Comparison of ENCODE assay signal across 10 cellular contexts in genomic region chrX:107542500-107542899, GRCh38.
DNase-seq lines count a peak whose midpoint lies in the region; ATAC-seq and TF ChIP-seq lines count a peak whose summit lies in the region.
"Had no signal": no experiment of that assay in that cellular context is flagged by ENCODE, and none has a peak within 500 bp of the region (broad histone marks: within the 10 kb centered on the region; RNA-seq: fewer than 3 reads in every experiment).

No MANE protein-coding gene starts in this region.

- H3K4me3 ChIP-seq in mucosa of descending colon: no peak overlapping the region

- no peak overlapping the region for H3K27ac Mint-ChIP-seq in WTC11
- H3K27ac Mint-ChIP-seq: activated naive CD4-positive, alpha-beta T cell treated with anti-CD3 and anti-CD28 coated beads, Interleukin-2, amount 50 U/mL, for 24 hours had no signal

- TF ChIP-seq CTCF in WTC11 (IDR thresholded peaks at IDR 0.05) (no peak), mucosa of descending colon (IDR thresholded peaks at IDR 0.05) (no peak)

- peak; percentile 33 for DNase-seq in ELR (ENCODE audit: low read depth)
- peak; percentile 17 for DNase-seq in LHCN-M2 (ENCODE audit: low read depth)
- peak; percentile 14 for DNase-seq in WTC11 (ENCODE audit: low spot score)
- peak in 1 of 3 donors; percentile 7 for DNase-seq in mucosa of descending colon
- no peak for DNase-seq in activated CD4-positive, alpha-beta T cell treated with anti-CD3 and anti-CD28 coated beads for 1 hour
- no peak for DNase-seq in activated CD4-positive, alpha-beta T cell treated with anti-CD3 and anti-CD28 coated beads, Interleukin-2, amount 50 U/mL, for 1 hour
- DNase-seq: kidney glomerular epithelial cell had no signal

- H3K4me1 ChIP-seq in mucosa of descending colon (ENCODE audit: low read depth): no peaks in the 10 kb centered on the region

- H3K36me3 ChIP-seq in mucosa of descending colon (ENCODE audit: low read depth): no peaks in the 10 kb centered on the region

- no peaks in the 10 kb centered on the region for H3K36me3 Mint-ChIP-seq in WTC11
- H3K36me3 Mint-ChIP-seq: activated naive CD4-positive, alpha-beta T cell treated with anti-CD3 and anti-CD28 coated beads, Interleukin-2, amount 50 U/mL, for 24 hours had no signal

- H3K4me1 Mint-ChIP-seq in WTC11: peaks cover 13% of the 10 kb centered on the region
- H3K4me1 Mint-ChIP-seq: activated naive CD4-positive, alpha-beta T cell treated with anti-CD3 and anti-CD28 coated beads, Interleukin-2, amount 50 U/mL, for 24 hours had no signal

- no peaks in the 10 kb centered on the region for H3K9me3 Mint-ChIP-seq in WTC11
- H3K9me3 Mint-ChIP-seq: activated naive CD4-positive, alpha-beta T cell treated with anti-CD3 and anti-CD28 coated beads, Interleukin-2, amount 50 U/mL, for 24 hours had no signal

- intact Hi-C loops in mucosa of descending colon (cut with DNase I, micrococcal nuclease): no loop called here

- no peak overlapping the region for H3K4me3 Mint-ChIP-seq in WTC11
- H3K4me3 Mint-ChIP-seq: activated naive CD4-positive, alpha-beta T cell treated with anti-CD3 and anti-CD28 coated beads, Interleukin-2, amount 50 U/mL, for 24 hours had no signal

- POLR2A ChIA-PET in WTC11 (lab: Charles Lee): interaction anchor here (0.6 kb wide), 1 partner anchor 91 kb away, joined by 3 read pairs; no protein-coding TSS in a partner anchor

- CTCF ChIA-PET in WTC11 (lab: Charles Lee): interaction anchor here (0.6 to 1.6 kb wide), 18 partner anchors 19 to 517 kb away, joined by 3 to 14 read pairs (median 4); partner anchors contain the start of genes NCBP2L, PRPS1 and TSC22D3

- no peaks in the 10 kb centered on the region for H3K9me3 ChIP-seq in mucosa of descending colon

- H3K27me3 Mint-ChIP-seq in WTC11 (ENCODE audit: low read depth): no peaks in the 10 kb centered on the region
- H3K27me3 Mint-ChIP-seq: activated naive CD4-positive, alpha-beta T cell treated with anti-CD3 and anti-CD28 coated beads, Interleukin-2, amount 50 U/mL, for 24 hours had no signal

- peak; percentile 92 for ATAC-seq in WTC11
- ATAC-seq in mucosa of descending colon: peak; percentile 61
- no peak for ATAC-seq in GM21447 (IDR thresholded peaks at IDR 0.05; ENCODE audit: unreplicated experiment)
- no peak for ATAC-seq in HG03025 (IDR thresholded peaks at IDR 0.05; ENCODE audit: low FRiP score, unreplicated experiment)

TF ChIP-seq in WTC11, 78 proteins besides CTCF, POLR2A, EP300 and RAD21 (continues in another document):
- TF ChIP-seq JAZF1 (CRISPR knock-in tag; IDR thresholded peaks at IDR 0.05) (no peak), ZMAT4 (CRISPR knock-in tag; IDR thresholded peaks at IDR 0.05) (no peak), ZNF396 (CRISPR knock-in tag; IDR thresholded peaks at IDR 0.05; ENCODE audit: borderline replicate concordance) (no peak), E2F1 (CRISPR knock-in tag; IDR thresholded peaks at IDR 0.05) (no peak), NFYB (CRISPR knock-in tag; conservative IDR thresholded peaks at IDR 0.05; ENCODE audit: low read depth) (no peak), FOXP4 (CRISPR knock-in tag; IDR thresholded peaks at IDR 0.05) (no peak), ZNF138 (CRISPR knock-in tag; conservative IDR thresholded peaks at IDR 0.05) (no peak), CBFB (CRISPR knock-in tag; IDR thresholded peaks at IDR 0.05; ENCODE audit: low read depth) (no peak), GTF2I (CRISPR knock-in tag; conservative IDR thresholded peaks at IDR 0.05) (no peak), E2F5 (CRISPR knock-in tag; IDR thresholded peaks at IDR 0.05) (no peak), ATF3 (CRISPR knock-in tag; conservative IDR thresholded peaks at IDR 0.05) (no peak), ESRRA (CRISPR knock-in tag; IDR thresholded peaks at IDR 0.05; ENCODE audit: borderline replicate concordance) (no peak), ETV6 (CRISPR knock-in tag; IDR thresholded peaks at IDR 0.05) (no peak), HMGXB4 (CRISPR knock-in tag; IDR thresholded peaks at IDR 0.05) (no peak), RELA (CRISPR knock-in tag; IDR thresholded peaks at IDR 0.05; ENCODE audit: borderline replicate concordance) (no peak)

Comparison
In these comparisons a context has a peak if more than half of its experiments do, and no peak if none do; other contexts are left out.
1. DNase-seq: peak in ELR (single experiment), LHCN-M2 (single experiment) and WTC11 (single experiment); none in activated CD4-positive, alpha-beta T cell treated with anti-CD3 and anti-CD28 coated beads for 1 hour (single experiment) and activated CD4-positive, alpha-beta T cell treated with anti-CD3 and anti-CD28 coated beads, Interleukin-2, amount 50 U/mL, for 1 hour (single experiment).
2. ATAC-seq: peak in WTC11 (single experiment) and mucosa of descending colon (single experiment); none in GM21447 (single experiment) and HG03025 (single experiment).